In the genomic region with DNA sequence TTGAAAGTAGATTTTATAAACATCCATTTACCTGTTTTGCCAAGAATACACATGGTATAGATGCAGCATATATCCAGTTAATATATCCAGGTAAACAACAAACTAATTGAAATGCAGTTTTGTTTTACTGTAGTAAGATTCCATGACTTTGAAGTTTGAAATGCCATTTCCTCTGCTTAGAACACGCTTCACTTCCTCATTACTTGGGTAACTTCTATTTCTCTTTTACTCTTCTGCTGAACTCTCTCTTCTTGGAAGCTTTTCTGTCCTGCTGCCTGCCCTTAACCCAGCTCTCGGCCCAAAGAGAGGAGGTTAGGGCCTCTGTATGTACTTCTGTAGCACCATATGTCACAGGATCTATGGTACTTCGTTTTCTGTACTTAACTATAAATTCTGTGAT, we compare ENCODE assay signal across 1 cellular context.
TF ChIP-seq lines count a peak whose summit lies in the region.

No MANE protein-coding gene starts in this region.

TF ChIP-seq in GM23338, 12 proteins besides CTCF, POLR2A, EP300 and RAD21:
- TF ChIP-seq, protein P1, sequence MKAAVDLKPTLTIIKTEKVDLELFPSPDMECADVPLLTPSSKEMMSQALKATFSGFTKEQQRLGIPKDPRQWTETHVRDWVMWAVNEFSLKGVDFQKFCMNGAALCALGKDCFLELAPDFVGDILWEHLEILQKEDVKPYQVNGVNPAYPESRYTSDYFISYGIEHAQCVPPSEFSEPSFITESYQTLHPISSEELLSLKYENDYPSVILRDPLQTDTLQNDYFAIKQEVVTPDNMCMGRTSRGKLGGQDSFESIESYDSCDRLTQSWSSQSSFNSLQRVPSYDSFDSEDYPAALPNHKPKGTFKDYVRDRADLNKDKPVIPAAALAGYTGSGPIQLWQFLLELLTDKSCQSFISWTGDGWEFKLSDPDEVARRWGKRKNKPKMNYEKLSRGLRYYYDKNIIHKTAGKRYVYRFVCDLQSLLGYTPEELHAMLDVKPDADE (IDR thresholded peaks at IDR 0.05): no peak
- TF ChIP-seq JUNB (IDR thresholded peaks at IDR 0.05; ENCODE audit: unreplicated experiment) (no peak), POLR2AphosphoS5 (IDR thresholded peaks at IDR 0.05; ENCODE audit: low read depth) (no peak), ZNF114 (CRISPR knock-in tag; IDR thresholded peaks at IDR 0.05) (no peak), NANOG (IDR thresholded peaks at IDR 0.05; ENCODE audit: borderline replicate concordance) (no peak), STAT1 (IDR thresholded peaks at IDR 0.05; ENCODE audit: unreplicated experiment) (no peak), EZH2 (IDR thresholded peaks at IDR 0.05; ENCODE audit: low read depth, unreplicated experiment) (no peak), EZH2phosphoT487 (IDR thresholded peaks at IDR 0.05; ENCODE audit: unreplicated experiment) (no peak), ZNF331 (CRISPR knock-in tag; IDR thresholded peaks at IDR 0.05; ENCODE audit: low read depth) (no peak), CREB1 (CRISPR knock-in tag; IDR thresholded peaks at IDR 0.05; ENCODE audit: low read depth) (no peak)
- TF ChIP-seq, protein P2, sequence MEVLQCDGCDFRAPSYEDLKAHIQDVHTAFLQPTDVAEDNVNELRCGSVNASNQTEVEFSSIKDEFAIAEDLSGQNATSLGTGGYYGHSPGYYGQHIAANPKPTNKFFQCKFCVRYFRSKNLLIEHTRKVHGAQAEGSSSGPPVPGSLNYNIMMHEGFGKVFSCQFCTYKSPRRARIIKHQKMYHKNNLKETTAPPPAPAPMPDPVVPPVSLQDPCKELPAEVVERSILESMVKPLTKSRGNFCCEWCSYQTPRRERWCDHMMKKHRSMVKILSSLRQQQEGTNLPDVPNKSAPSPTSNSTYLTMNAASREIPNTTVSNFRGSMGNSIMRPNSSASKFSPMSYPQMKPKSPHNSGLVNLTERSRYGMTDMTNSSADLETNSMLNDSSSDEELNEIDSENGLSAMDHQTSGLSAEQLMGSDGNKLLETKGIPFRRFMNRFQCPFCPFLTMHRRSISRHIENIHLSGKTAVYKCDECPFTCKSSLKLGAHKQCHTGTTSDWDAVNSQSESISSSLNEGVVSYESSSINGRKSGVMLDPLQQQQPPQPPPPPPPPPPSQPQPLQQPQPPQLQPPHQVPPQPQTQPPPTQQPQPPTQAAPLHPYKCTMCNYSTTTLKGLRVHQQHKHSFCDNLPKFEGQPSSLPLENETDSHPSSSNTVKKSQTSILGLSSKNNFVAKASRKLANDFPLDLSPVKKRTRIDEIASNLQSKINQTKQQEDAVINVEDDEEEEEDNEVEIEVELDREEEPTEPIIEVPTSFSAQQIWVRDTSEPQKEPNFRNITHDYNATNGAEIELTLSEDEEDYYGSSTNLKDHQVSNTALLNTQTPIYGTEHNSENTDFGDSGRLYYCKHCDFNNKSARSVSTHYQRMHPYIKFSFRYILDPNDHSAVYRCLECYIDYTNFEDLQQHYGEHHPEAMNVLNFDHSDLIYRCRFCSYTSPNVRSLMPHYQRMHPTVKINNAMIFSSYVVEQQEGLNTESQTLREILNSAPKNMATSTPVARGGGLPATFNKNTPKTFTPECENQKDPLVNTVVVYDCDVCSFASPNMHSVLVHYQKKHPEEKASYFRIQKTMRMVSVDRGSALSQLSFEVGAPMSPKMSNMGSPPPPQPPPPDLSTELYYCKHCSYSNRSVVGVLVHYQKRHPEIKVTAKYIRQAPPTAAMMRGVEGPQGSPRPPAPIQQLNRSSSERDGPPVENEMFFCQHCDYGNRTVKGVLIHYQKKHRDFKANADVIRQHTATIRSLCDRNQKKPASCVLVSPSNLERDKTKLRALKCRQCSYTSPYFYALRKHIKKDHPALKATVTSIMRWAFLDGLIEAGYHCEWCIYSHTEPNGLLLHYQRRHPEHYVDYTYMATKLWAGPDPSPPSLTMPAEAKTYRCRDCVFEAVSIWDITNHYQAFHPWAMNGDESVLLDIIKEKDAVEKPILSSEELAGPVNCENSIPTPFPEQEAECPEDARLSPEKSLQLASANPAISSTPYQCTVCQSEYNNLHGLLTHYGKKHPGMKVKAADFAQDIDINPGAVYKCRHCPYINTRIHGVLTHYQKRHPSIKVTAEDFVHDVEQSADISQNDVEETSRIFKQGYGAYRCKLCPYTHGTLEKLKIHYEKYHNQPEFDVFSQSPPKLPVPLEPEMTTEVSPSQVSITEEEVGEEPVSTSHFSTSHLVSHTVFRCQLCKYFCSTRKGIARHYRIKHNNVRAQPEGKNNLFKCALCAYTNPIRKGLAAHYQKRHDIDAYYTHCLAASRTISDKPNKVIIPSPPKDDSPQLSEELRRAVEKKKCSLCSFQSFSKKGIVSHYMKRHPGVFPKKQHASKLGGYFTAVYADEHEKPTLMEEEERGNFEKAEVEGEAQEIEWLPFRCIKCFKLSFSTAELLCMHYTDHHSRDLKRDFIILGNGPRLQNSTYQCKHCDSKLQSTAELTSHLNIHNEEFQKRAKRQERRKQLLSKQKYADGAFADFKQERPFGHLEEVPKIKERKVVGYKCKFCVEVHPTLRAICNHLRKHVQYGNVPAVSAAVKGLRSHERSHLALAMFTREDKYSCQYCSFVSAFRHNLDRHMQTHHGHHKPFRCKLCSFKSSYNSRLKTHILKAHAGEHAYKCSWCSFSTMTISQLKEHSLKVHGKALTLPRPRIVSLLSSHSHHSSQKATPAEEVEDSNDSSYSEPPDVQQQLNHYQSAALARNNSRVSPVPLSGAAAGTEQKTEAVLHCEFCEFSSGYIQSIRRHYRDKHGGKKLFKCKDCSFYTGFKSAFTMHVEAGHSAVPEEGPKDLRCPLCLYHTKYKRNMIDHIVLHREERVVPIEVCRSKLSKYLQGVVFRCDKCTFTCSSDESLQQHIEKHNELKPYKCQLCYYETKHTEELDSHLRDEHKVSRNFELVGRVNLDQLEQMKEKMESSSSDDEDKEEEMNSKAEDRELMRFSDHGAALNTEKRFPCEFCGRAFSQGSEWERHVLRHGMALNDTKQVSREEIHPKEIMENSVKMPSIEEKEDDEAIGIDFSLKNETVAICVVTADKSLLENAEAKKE (CRISPR knock-in tag; IDR thresholded peaks at IDR 0.05): no peak
- TF ChIP-seq, protein P3, sequence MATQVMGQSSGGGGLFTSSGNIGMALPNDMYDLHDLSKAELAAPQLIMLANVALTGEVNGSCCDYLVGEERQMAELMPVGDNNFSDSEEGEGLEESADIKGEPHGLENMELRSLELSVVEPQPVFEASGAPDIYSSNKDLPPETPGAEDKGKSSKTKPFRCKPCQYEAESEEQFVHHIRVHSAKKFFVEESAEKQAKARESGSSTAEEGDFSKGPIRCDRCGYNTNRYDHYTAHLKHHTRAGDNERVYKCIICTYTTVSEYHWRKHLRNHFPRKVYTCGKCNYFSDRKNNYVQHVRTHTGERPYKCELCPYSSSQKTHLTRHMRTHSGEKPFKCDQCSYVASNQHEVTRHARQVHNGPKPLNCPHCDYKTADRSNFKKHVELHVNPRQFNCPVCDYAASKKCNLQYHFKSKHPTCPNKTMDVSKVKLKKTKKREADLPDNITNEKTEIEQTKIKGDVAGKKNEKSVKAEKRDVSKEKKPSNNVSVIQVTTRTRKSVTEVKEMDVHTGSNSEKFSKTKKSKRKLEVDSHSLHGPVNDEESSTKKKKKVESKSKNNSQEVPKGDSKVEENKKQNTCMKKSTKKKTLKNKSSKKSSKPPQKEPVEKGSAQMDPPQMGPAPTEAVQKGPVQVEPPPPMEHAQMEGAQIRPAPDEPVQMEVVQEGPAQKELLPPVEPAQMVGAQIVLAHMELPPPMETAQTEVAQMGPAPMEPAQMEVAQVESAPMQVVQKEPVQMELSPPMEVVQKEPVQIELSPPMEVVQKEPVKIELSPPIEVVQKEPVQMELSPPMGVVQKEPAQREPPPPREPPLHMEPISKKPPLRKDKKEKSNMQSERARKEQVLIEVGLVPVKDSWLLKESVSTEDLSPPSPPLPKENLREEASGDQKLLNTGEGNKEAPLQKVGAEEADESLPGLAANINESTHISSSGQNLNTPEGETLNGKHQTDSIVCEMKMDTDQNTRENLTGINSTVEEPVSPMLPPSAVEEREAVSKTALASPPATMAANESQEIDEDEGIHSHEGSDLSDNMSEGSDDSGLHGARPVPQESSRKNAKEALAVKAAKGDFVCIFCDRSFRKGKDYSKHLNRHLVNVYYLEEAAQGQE (IDR thresholded peaks at IDR 0.05; ENCODE audit: unreplicated experiment): no peak
TF ChIP-seq in GM23338: peak in this region for 0.
